ENCODE assay signal across 7 cellular contexts in genomic region chr10:71694567-71694968, GRCh38. TPM values are rescaled to one million over a fixed set of nuclear protein-coding genes. Genes with fewer than 3 reads are reported as not detected.
DNase-seq lines count a peak whose midpoint lies in the region; ATAC-seq and TF ChIP-seq lines count a peak whose summit lies in the region.

No MANE protein-coding gene starts in this region.

- H3K27me3 ChIP-seq in OCI-LY3 (ENCODE audit: low read depth, low read length) (peaks cover 12% of the 10 kb centered on the region), testis (no peaks in the 10 kb centered on the region)
- H3K27me3 ChIP-seq in effector memory CD4-positive, alpha-beta T cell (replicated peaks; ENCODE audit: control insufficient read depth, insufficient read depth, low read length, poor library complexity, severe bottlenecking), result no peaks in the 10 kb centered on the region

- peaks cover 49% of the 10 kb centered on the region for H3K4me1 ChIP-seq in OCI-LY3 (ENCODE audit: low read length)
- peaks cover 16% of the 10 kb centered on the region for H3K4me1 ChIP-seq in effector memory CD4-positive, alpha-beta T cell (ENCODE audit: control insufficient read depth, insufficient read depth, low read length, poor library complexity, severe bottlenecking)
- H3K4me1 ChIP-seq in testis, result no peaks in the 10 kb centered on the region

- peak overlapping the region; percentile 30; the same call in 1 of the 2 replicates for H2AFZ ChIP-seq in OCI-LY3 (ENCODE audit: low read depth, low read length)

- H3K36me3 ChIP-seq in OCI-LY3 (replicated peaks; ENCODE audit: low read depth, low read length) (no peaks in the 10 kb centered on the region), testis (ENCODE audit: low read depth, missing control alignments) (no peaks in the 10 kb centered on the region)
- no peaks in the 10 kb centered on the region for H3K36me3 ChIP-seq in effector memory CD4-positive, alpha-beta T cell (ENCODE audit: control insufficient read depth, insufficient read depth, low read length)

- no peaks in the 10 kb centered on the region for H3K79me2 ChIP-seq in OCI-LY3 (ENCODE audit: low read length)

- no peak for DNase-seq in effector memory CD4-positive, alpha-beta T cell
- peak; percentile 41 for DNase-seq in testis
- no peak for DNase-seq in SW 1271 (lab: John Stamatoyannopoulos, UW)
- no peak for DNase-seq in NCI-H1436 (lab: John Stamatoyannopoulos, UW)

- H3K4me2 ChIP-seq in OCI-LY3 (ENCODE audit: low read length), result peak overlapping the region; percentile 99

- TF ChIP-seq CTCF in OCI-LY3 (IDR thresholded peaks at IDR 0.05; ENCODE audit: low read depth, low read length) (no peak), testis (IDR thresholded peaks at IDR 0.05) (no peak)

- no peaks in the 10 kb centered on the region for H3K9me3 ChIP-seq in OCI-LY3 (ENCODE audit: insufficient read depth, low read length)
- H3K9me3 ChIP-seq in effector memory CD4-positive, alpha-beta T cell (ENCODE audit: control insufficient read depth, low read length), result no peaks in the 10 kb centered on the region
- no peaks in the 10 kb centered on the region for H3K9me3 ChIP-seq in testis

- WGBS in testis, 2 donors, result 74 to 75% methylated on average over 10 of the region's 10 CpGs

- H3K27ac ChIP-seq in OCI-LY3 (ENCODE audit: low read length) (peak overlapping the region; percentile 82), testis (no peak overlapping the region)
- no peak overlapping the region for H3K27ac ChIP-seq in effector memory CD4-positive, alpha-beta T cell (ENCODE audit: insufficient read depth, low read length, poor library complexity, severe bottlenecking)

- intact Hi-C loops in testis (cut with DNase I; ENCODE audit: low total_unique reads), result no loop called here

- H3K4me3 ChIP-seq in OCI-LY3 (ENCODE audit: low read length) (peak overlapping the region; percentile 58), testis (no peak overlapping the region)
- peak overlapping the region; percentile 11 for H3K4me3 ChIP-seq in effector memory CD4-positive, alpha-beta T cell (ENCODE audit: insufficient read depth, low read depth, low read length, poor library complexity, severe bottlenecking)

- TF ChIP-seq POLR2A in testis (IDR thresholded peaks at IDR 0.05), result no peak

- ATAC-seq in GM19035 (IDR thresholded peaks at IDR 0.05; ENCODE audit: unreplicated experiment) (peak; percentile 85), HG02885 (IDR thresholded peaks at IDR 0.05; ENCODE audit: poor library complexity, unreplicated experiment) (peak; percentile 88)

- H4K20me1 ChIP-seq in OCI-LY3 (ENCODE audit: insufficient read depth, low read length), result no peaks in the 10 kb centered on the region

- peak overlapping the region; percentile 68 for H3K9ac ChIP-seq in OCI-LY3 (ENCODE audit: low read length)

RNA-seq across cellular contexts. Expression of gene C10orf105, which starts 25.0 kb away (rescaled TPM):
- total RNA-seq in testis, result under 1 TPM; 0.47 to 0.87 TPM
- polyA plus RNA-seq in testis (ENCODE audit: insufficient read depth, low read depth, low replicate concordance), result 1.7 TPM

Comparison
In these comparisons a context has a peak if more than half of its experiments do, and no peak if none do; other contexts are left out.
1. H3K4me3 ChIP-seq: peak in OCI-LY3 (single experiment) and effector memory CD4-positive, alpha-beta T cell (single experiment); none in testis (0 of 2).